ENCODE assay signal across 8 cellular contexts in the genomic region with DNA sequence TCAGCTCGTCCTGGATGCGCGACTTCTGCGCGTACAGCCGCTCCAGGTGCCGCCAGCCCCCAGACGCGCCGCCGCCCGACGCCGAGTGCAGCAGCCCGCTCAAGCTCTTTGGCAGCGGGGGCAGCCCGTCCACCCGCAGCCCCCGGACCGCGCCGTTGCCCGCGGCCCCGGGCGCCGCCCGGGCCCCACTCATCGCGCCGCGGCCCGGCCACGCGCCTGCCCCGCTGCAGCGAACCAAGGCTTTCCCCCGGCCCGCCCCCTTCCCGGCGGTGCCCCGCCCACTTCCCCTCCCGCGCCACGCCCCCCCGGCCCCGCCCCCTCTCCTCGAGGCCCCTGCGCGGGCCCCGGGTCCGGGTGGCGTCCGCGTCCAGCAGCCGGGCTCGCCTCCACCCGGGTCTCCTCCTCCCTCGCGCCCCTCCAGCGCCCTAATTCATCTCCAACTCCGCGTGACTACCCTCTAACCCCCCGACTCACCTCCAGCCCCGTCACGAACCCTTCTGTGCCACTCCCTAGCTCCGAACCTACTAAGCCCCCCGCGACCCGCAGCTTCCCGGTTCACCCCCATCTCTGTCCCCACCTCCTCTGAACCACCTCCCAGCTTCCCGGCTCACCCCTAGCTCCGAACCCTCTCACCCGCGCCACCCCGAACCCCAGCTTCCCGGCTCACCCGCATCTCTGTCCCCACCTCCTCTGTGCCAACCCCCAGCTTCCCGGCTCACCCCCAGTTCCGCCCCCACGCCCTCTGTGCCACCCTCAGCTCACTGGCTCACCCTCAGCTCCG. TPM values are rescaled to one million over a fixed set of nuclear protein-coding genes. Genes with fewer than 3 reads are reported as not detected.
DNase-seq lines count a peak whose midpoint lies in the region; ATAC-seq and TF ChIP-seq lines count a peak whose summit lies in the region.

A gene (minus strand): TSS at position 236 of the 781 bp plus-strand sequence. CDS start 43 bp downstream, at position 193.

- ATAC-seq in GM21381 (IDR thresholded peaks at IDR 0.05; ENCODE audit: unreplicated experiment): peak; percentile 70

- DNase-seq in COLO829 (ENCODE audit: low spot score): peak; percentile 81
- DNase-seq in Jurkat, Clone E6-1 (ENCODE audit: low read depth, low spot score): no peak
- peak; percentile 68 for DNase-seq in activated CD4-positive, alpha-beta T cell treated with anti-CD3 and anti-CD28 coated beads, Interleukin-2, amount 10 ng/mL, durations not matched to agents 7 days and 5 days
- peak in 4 of 10 donors; percentile 21 to 59 (median 44) for DNase-seq in dorsolateral prefrontal cortex
- DNase-seq in lung microvascular endothelial cell (ENCODE audit: low read depth in 2 of 2): peak; percentile 33 to 63
- peak; percentile 36 to 83 (median 46) for DNase-seq in stimulated activated CD4-positive, alpha-beta T cell treated with anti-CD3 and anti-CD28 coated beads, TNF-alpha, amount 100 ng/mL, for 48 hours (ENCODE audit: low read depth in 3 of 3)
- no peak for DNase-seq in NCI-H187 treated with DMSO at 0.1 percent for 48 hours (lab: John Stamatoyannopoulos, UW)

- peaks cover 33% of the 10 kb centered on the region for H3K4me1 Mint-ChIP-seq in activated CD4-positive, alpha-beta T cell treated with anti-CD3 and anti-CD28 coated beads, Interleukin-2, amount 10 ng/mL, durations not matched to agents 7 days and 5 days

- POLR2A ChIA-PET in activated CD4-positive, alpha-beta T cell treated with anti-CD3 and anti-CD28 coated beads, Interleukin-2, amount 10 ng/mL, durations not matched to agents 7 days and 5 days (lab: Charles Lee): interaction anchor here (0.6 kb wide), 1 partner anchor 297 kb away, joined by 4 read pairs; a partner anchor contains a TSS

- peaks cover 5% of the 10 kb centered on the region for H3K36me3 Mint-ChIP-seq in activated CD4-positive, alpha-beta T cell treated with anti-CD3 and anti-CD28 coated beads, Interleukin-2, amount 10 ng/mL, durations not matched to agents 7 days and 5 days (ENCODE audit: low read depth)

- peaks cover 3% of the 10 kb centered on the region for H3K9me3 Mint-ChIP-seq in activated CD4-positive, alpha-beta T cell treated with anti-CD3 and anti-CD28 coated beads, Interleukin-2, amount 10 ng/mL, durations not matched to agents 7 days and 5 days

- peak within 1 kb of the TSS; percentile 65 for H3K4me3 ChIP-seq in Jurkat, Clone E6-1 (ENCODE audit: low read length)
- peak within 1 kb of the TSS; percentile 46 to 86 (median 69) for H3K4me3 ChIP-seq in dorsolateral prefrontal cortex

- peaks cover 21% of the 10 kb centered on the region for H3K27me3 Mint-ChIP-seq in activated CD4-positive, alpha-beta T cell treated with anti-CD3 and anti-CD28 coated beads, Interleukin-2, amount 10 ng/mL, durations not matched to agents 7 days and 5 days

- no peak for TF ChIP-seq CTCF in dorsolateral prefrontal cortex (IDR thresholded peaks at IDR 0.05 in 54 of 56, conservative IDR thresholded peaks at IDR 0.05 in 2 of 56; ENCODE audit: low read depth in 1 of 56, partially characterized antibody in 56 of 56)

- intact Hi-C loops in dorsolateral prefrontal cortex (cut with DNase I): no loop called here

- peak within 1 kb of the TSS; percentile 14 for H3K27ac Mint-ChIP-seq in activated CD4-positive, alpha-beta T cell treated with anti-CD3 and anti-CD28 coated beads, Interleukin-2, amount 10 ng/mL, durations not matched to agents 7 days and 5 days

- peak within 1 kb of the TSS; percentile 71 for H3K4me3 Mint-ChIP-seq in activated CD4-positive, alpha-beta T cell treated with anti-CD3 and anti-CD28 coated beads, Interleukin-2, amount 10 ng/mL, durations not matched to agents 7 days and 5 days

- CTCF ChIA-PET in activated CD4-positive, alpha-beta T cell treated with anti-CD3 and anti-CD28 coated beads, Interleukin-2, amount 10 ng/mL, durations not matched to agents 7 days and 5 days (lab: Charles Lee): interaction anchor here (0.9 to 1.0 kb wide), 2 partner anchors 19 to 47 kb away, joined by 4 read pairs; no protein-coding TSS in a partner anchor

- H3K27me3 ChIP-seq in dorsolateral prefrontal cortex: peaks cover 0 to 16% (median 2%) of the 10 kb centered on the region in 45 donors

- peak within 1 kb of the TSS in 38 of 59 donors; percentile 15 to 81 (median 52) for H3K27ac ChIP-seq in dorsolateral prefrontal cortex

RNA-seq across cellular contexts. Expression of the gene that starts here (rescaled TPM):
- polyA plus RNA-seq in Jurkat, Clone E6-1 (2012; ENCODE audit: insufficient read depth, insufficient read length): 17.2 TPM
- 1 to 10 TPM; 5.0 to 5.5 TPM for total RNA-seq in activated CD4-positive, alpha-beta T cell treated with anti-CD3 and anti-CD28 coated beads, Interleukin-2, amount 10 ng/mL, durations not matched to agents 7 days and 5 days
- 10 to 100 TPM in 55 of 120 experiments, 1 to 10 TPM in 65; 3.7 to 26.3 (median 9.5) TPM for total RNA-seq in dorsolateral prefrontal cortex
- total RNA-seq in lung microvascular endothelial cell: 23.5 and 56.7 TPM in 2 replicates

Comparison
In these comparisons a context has a peak if more than half of its experiments do, and no peak if none do; other contexts are left out.
1. DNase-seq: peak in COLO829 (single experiment), activated CD4-positive, alpha-beta T cell treated with anti-CD3 and anti-CD28 coated beads, Interleukin-2, amount 10 ng/mL, durations not matched to agents 7 days and 5 days (single experiment), lung microvascular endothelial cell (2 of 2) and stimulated activated CD4-positive, alpha-beta T cell treated with anti-CD3 and anti-CD28 coated beads, TNF-alpha, amount 100 ng/mL, for 48 hours (3 of 3); none in Jurkat, Clone E6-1 (single experiment) and NCI-H187 treated with DMSO at 0.1 percent for 48 hours (single experiment).